ENCODE assay signal across 1 cellular context in the genomic region with DNA sequence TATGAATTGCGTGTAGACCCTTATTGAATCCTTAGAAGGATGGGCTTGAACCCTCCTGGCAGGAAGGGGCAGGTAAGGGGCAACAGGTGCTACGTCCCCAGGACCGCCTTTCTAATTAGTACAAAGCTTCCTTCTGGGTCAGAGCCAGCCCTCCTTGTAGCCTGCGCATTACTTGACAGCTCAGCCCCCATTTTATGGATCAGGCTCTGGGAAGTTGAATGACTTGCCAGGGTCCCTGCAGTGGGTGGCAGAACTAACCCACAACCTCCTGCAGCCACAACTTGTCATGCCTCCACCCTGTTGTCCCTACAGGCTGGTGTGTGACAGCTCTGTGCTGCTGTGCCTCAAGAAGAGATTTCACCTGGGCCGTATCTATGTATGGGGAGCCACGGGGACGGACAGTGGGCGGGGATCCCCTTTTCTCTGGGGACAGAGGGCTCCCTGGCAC.
TF ChIP-seq lines count a peak whose summit lies in the region.

No MANE protein-coding gene starts in this region.

TF ChIP-seq in A549, 52 proteins besides CTCF, POLR2A, EP300 and RAD21 (continued from another document):
- TF ChIP-seq, protein P1, sequence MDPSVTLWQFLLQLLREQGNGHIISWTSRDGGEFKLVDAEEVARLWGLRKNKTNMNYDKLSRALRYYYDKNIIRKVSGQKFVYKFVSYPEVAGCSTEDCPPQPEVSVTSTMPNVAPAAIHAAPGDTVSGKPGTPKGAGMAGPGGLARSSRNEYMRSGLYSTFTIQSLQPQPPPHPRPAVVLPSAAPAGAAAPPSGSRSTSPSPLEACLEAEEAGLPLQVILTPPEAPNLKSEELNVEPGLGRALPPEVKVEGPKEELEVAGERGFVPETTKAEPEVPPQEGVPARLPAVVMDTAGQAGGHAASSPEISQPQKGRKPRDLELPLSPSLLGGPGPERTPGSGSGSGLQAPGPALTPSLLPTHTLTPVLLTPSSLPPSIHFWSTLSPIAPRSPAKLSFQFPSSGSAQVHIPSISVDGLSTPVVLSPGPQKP (IDR thresholded peaks at IDR 0.05; ENCODE audit: low read depth, low read length), result no peak
- TF ChIP-seq RNF2 (IDR thresholded peaks at IDR 0.05; ENCODE audit: borderline replicate concordance, low read depth) (no peak), NPAS2 (CRISPR knock-in tag; IDR thresholded peaks at IDR 0.05; ENCODE audit: borderline replicate concordance) (no peak), EHF (CRISPR knock-in tag; IDR thresholded peaks at IDR 0.05) (no peak), ZSCAN20 (CRISPR knock-in tag; IDR thresholded peaks at IDR 0.05) (no peak), ZFP36 (IDR thresholded peaks at IDR 0.05; ENCODE audit: borderline replicate concordance, partially characterized antibody) (no peak), NFE2L2 (conservative IDR thresholded peaks at IDR 0.05; ENCODE audit: low read length) (no peak), JUN (IDR thresholded peaks at IDR 0.05) (no peak), CHD2 (IDR thresholded peaks at IDR 0.05; ENCODE audit: low read length, partially characterized antibody) (no peak)
- TF ChIP-seq, protein P2, sequence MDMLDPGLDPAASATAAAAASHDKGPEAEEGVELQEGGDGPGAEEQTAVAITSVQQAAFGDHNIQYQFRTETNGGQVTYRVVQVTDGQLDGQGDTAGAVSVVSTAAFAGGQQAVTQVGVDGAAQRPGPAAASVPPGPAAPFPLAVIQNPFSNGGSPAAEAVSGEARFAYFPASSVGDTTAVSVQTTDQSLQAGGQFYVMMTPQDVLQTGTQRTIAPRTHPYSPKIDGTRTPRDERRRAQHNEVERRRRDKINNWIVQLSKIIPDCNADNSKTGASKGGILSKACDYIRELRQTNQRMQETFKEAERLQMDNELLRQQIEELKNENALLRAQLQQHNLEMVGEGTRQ (IDR thresholded peaks at IDR 0.05), result no peak
